ENCODE assay signal across 17 cellular contexts in the genomic region with DNA sequence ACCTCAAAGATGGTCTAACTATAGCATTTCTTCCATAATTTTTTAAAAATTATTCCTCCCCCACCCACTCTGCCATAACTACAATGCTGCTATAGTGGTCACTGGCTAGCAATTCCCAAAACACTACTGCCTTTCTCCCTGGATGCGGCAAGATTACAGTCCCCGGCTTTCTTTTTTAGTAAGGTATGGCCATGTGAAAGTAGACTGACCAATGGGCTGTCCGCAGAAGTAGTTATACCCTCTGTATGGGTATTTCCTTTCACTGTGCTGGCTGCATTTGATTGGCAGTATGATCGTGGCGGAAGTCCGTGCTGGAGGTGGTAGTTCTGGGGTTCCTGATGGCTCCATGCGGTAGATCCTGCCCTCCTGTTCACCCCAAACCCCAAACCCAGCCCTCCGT.
"Had no signal": no experiment of that assay in that cellular context is flagged by ENCODE, and none has a peak within 500 bp of the region (broad histone marks: within the 10 kb centered on the region; RNA-seq: fewer than 3 reads in every experiment).

No MANE protein-coding gene starts in this region.

- H3K27ac ChIP-seq: colonic mucosa, hepatocyte, ovary, tibial artery, upper lobe of right lung, vagina had no signal

- H3K27me3 ChIP-seq: colonic mucosa, hepatocyte, ovary, tibial artery, vagina had no signal

- H3K9me3 Mint-ChIP-seq: neural crest cell; stimulated activated effector memory CD8-positive, alpha-beta T cell treated with anti-CD3 and anti-CD28 coated beads, Interleukin-12 subunit alpha, Interleukin-12 subunit beta, amount 100 ng/mL, for 72 hours had no signal

- H3K27ac Mint-ChIP-seq: natural killer cell; stimulated activated effector memory CD8-positive, alpha-beta T cell treated with anti-CD3 and anti-CD28 coated beads, Interleukin-12 subunit alpha, Interleukin-12 subunit beta, amount 100 ng/mL, for 72 hours had no signal

- H3K4me1 Mint-ChIP-seq: natural killer cell; stimulated activated effector memory CD8-positive, alpha-beta T cell treated with anti-CD3 and anti-CD28 coated beads, Interleukin-12 subunit alpha, Interleukin-12 subunit beta, amount 100 ng/mL, for 72 hours had no signal

- DNase-seq: colonic mucosa; dermis blood vessel endothelial cell; foreskin melanocyte; head of caudate nucleus; mammary epithelial cell; natural killer cell; ovary; right cardiac atrium; stimulated activated CD4-positive, alpha-beta T cell treated with anti-CD3 and anti-CD28 coated beads, Interleukin-4, amount 100 ng/mL, for 1 hour; stimulated activated CD8-positive, alpha-beta memory T cell treated with anti-CD3 and anti-CD28 coated beads, Interleukin-4, amount 100 ng/mL, for 48 hours; stimulated activated naive CD8-positive, alpha-beta T cell treated with anti-CD3 and anti-CD28 coated beads, Interleukin-15, Interleukin-2, amounts not matched to agents 100 U/mL and 50 U/mL, for 24 hours; tibial artery; upper lobe of right lung had no signal

- H3K9me3 ChIP-seq: colonic mucosa, ovary, tibial artery, upper lobe of right lung, vagina had no signal

- H3K4me3 ChIP-seq: colonic mucosa, hepatocyte, ovary, tibial artery, upper lobe of right lung, vagina had no signal

- H2AFZ ChIP-seq: hepatocyte had no signal

- H3K36me3 Mint-ChIP-seq: natural killer cell; stimulated activated effector memory CD8-positive, alpha-beta T cell treated with anti-CD3 and anti-CD28 coated beads, Interleukin-12 subunit alpha, Interleukin-12 subunit beta, amount 100 ng/mL, for 72 hours had no signal

- H3K4me3 Mint-ChIP-seq: natural killer cell; neural crest cell; stimulated activated effector memory CD8-positive, alpha-beta T cell treated with anti-CD3 and anti-CD28 coated beads, Interleukin-12 subunit alpha, Interleukin-12 subunit beta, amount 100 ng/mL, for 72 hours had no signal

- ATAC-seq: natural killer cell; right cardiac atrium; stimulated activated effector memory CD8-positive, alpha-beta T cell treated with anti-CD3 and anti-CD28 coated beads, Interleukin-12 subunit alpha, Interleukin-12 subunit beta, amount 100 ng/mL, for 72 hours; stimulated activated naive CD8-positive, alpha-beta T cell treated with anti-CD3 and anti-CD28 coated beads, Interleukin-15, Interleukin-2, amounts not matched to agents 100 U/mL and 50 U/mL, for 24 hours; upper lobe of right lung had no signal

- H3K36me3 ChIP-seq: colonic mucosa, ovary, tibial artery, upper lobe of right lung, vagina had no signal

- H3K4me1 ChIP-seq: colonic mucosa, upper lobe of right lung, vagina had no signal

- H3K4me2 ChIP-seq: hepatocyte had no signal
